In the genomic region with DNA sequence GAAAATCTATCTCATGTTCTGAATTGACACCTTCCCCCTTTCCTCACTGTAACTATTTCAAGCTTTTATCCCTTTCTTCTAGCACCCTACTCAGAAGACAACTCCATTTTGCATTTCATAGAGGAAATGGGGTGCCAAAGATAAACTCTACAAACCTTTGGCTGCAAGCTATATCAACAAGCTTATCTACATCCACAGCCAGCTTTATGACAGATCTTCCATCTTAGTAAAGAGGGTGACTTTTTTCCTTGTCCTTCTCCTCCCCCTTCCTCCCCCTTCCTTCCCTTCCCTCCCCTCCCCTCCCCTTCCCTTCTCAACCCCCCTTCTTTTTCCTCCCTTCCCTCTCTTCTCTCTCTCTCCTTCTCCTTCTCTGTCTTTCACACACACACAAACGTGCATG, we compare ENCODE assay signal across 1 cellular context.
A peak's percentile ranks its signal among the peaks of the same experiment; 100 is the strongest.
TF ChIP-seq lines count a peak whose summit lies in the region.

No MANE protein-coding gene starts in this region.

TF ChIP-seq in HepG2, 621 proteins besides CTCF, POLR2A, EP300 and RAD21 (continued from another document):
- TF ChIP-seq, protein P1, sequence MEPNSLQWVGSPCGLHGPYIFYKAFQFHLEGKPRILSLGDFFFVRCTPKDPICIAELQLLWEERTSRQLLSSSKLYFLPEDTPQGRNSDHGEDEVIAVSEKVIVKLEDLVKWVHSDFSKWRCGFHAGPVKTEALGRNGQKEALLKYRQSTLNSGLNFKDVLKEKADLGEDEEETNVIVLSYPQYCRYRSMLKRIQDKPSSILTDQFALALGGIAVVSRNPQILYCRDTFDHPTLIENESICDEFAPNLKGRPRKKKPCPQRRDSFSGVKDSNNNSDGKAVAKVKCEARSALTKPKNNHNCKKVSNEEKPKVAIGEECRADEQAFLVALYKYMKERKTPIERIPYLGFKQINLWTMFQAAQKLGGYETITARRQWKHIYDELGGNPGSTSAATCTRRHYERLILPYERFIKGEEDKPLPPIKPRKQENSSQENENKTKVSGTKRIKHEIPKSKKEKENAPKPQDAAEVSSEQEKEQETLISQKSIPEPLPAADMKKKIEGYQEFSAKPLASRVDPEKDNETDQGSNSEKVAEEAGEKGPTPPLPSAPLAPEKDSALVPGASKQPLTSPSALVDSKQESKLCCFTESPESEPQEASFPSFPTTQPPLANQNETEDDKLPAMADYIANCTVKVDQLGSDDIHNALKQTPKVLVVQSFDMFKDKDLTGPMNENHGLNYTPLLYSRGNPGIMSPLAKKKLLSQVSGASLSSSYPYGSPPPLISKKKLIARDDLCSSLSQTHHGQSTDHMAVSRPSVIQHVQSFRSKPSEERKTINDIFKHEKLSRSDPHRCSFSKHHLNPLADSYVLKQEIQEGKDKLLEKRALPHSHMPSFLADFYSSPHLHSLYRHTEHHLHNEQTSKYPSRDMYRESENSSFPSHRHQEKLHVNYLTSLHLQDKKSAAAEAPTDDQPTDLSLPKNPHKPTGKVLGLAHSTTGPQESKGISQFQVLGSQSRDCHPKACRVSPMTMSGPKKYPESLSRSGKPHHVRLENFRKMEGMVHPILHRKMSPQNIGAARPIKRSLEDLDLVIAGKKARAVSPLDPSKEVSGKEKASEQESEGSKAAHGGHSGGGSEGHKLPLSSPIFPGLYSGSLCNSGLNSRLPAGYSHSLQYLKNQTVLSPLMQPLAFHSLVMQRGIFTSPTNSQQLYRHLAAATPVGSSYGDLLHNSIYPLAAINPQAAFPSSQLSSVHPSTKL (CRISPR knock-in tag; IDR thresholded peaks at IDR 0.05) = no peak
- TF ChIP-seq TCF7L2 (IDR thresholded peaks at IDR 0.05; ENCODE audit: low read depth, low read length) (no peak), SSRP1 (CRISPR knock-in tag; IDR thresholded peaks at IDR 0.05) (no peak), HDAC6 (IDR thresholded peaks at IDR 0.05; ENCODE audit: low read depth, low read length) (no peak), ZNF432 (CRISPR knock-in tag; IDR thresholded peaks at IDR 0.05; ENCODE audit: borderline replicate concordance) (no peak), HOXA7 (CRISPR knock-in tag; IDR thresholded peaks at IDR 0.05) (no peak), HNRNPK (IDR thresholded peaks at IDR 0.05; ENCODE audit: low read depth, low read length, poor library complexity, severe bottlenecking) (peak; percentile 94)
- TF ChIP-seq, protein P2, sequence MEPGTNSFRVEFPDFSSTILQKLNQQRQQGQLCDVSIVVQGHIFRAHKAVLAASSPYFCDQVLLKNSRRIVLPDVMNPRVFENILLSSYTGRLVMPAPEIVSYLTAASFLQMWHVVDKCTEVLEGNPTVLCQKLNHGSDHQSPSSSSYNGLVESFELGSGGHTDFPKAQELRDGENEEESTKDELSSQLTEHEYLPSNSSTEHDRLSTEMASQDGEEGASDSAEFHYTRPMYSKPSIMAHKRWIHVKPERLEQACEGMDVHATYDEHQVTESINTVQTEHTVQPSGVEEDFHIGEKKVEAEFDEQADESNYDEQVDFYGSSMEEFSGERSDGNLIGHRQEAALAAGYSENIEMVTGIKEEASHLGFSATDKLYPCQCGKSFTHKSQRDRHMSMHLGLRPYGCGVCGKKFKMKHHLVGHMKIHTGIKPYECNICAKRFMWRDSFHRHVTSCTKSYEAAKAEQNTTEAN (CRISPR knock-in tag; conservative IDR thresholded peaks at IDR 0.05) = no peak
TF ChIP-seq in HepG2: peak in this region for 2.
